ENCODE assay signal across 1 cellular context in genomic region chr6:40788661-40789111, GRCh38.
TF ChIP-seq lines count a peak whose summit lies in the region.

No MANE protein-coding gene starts in this region.

TF ChIP-seq in GM12878, 131 proteins besides CTCF, POLR2A, EP300 and RAD21 (continued from another document):
- TF ChIP-seq PRDM15 (CRISPR knock-in tag; IDR thresholded peaks at IDR 0.05) (no peak), POLR2AphosphoS2 (IDR thresholded peaks at IDR 0.05; ENCODE audit: low read depth, low read length) (no peak), RUNX3 (IDR thresholded peaks at IDR 0.05; ENCODE audit: low read length) (no peak), RCOR1 (conservative IDR thresholded peaks at IDR 0.05; ENCODE audit: low read depth, low read length) (no peak), CHD2 (IDR thresholded peaks at IDR 0.05; ENCODE audit: borderline replicate concordance, low read depth, low read length) (no peak), KAT2A (conservative IDR thresholded peaks at IDR 0.05; ENCODE audit: control insufficient read depth, low read depth, low read length) (no peak), BACH1 (IDR thresholded peaks at IDR 0.05; ENCODE audit: borderline replicate concordance) (no peak)
